In the genomic region with DNA sequence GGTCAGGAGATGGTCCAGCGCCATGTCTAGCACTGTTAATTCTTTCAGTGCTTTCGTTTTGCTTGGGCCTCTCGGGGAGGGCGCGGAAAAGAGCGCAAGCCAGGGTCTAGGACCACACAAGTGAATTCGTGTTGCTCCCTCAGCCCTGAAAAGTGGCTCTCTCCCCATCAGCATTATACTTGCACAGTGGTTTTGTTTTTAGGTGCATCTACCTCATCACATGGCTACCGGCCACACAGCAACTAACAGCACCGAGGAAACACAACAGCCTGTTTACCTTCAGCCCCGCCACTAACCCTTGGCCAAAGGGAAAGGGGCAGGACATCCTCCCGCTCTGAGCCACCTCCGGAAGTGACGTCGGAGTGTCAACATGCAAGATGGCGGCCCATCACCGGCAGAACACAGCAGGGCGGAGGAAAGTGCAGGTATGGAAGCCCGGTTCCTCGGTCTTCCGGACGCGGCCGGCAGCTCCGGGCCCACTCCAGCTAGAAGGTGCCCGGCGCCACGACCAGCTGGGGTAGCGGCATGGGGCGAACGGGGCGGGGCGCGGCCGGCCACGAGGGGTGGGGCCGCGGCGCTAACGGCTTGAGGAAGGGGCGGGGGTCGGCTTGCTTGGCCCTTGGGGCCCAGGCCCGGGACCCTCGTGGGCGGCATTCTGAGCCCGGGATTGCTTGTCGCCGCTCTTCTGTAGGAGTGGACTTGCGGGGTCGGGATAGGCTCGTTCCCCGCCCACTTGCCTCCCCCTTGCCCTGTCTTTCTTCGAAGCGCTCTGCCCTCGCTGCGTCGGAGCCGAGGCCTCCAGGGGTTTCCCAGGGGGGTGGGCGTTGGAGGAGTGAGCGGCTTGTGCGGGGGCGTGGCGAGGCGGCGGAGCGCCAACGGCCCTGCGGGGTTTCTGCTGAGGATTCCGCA, we compare ENCODE assay signal across 8 cellular contexts. TPM values are rescaled to one million over a fixed set of nuclear protein-coding genes. Genes with fewer than 3 reads are reported as not detected.
DNase-seq lines count a peak whose midpoint lies in the region; ATAC-seq, FAIRE-seq and TF ChIP-seq lines count a peak whose summit lies in the region.

Gene SCN11A, minus strand, starts transcription at position 296 of the 909 bp plus-strand sequence. CDS start 101,582 bp downstream, outside the sequence.
Gene WDR48, plus strand, starts transcription at position 368 of the 909 bp plus-strand sequence. Its CDS starts 10 bp downstream, at position 378.

- H3K4me1 ChIP-seq in astrocyte (ENCODE audit: insufficient read depth, low read length) = peaks cover 19% of the 10 kb centered on the region
- peaks cover 43% of the 10 kb centered on the region for H3K4me1 ChIP-seq in vagina

- H3K9ac ChIP-seq in astrocyte (ENCODE audit: low read length) = peak within 1 kb of the TSS; percentile 94

- H3K4me1 Mint-ChIP-seq in T-helper 2 cell treated with Interferon-gamma antibody and Interleukin-4, amounts not matched to agents 5 μg/mL and 100 μg/mL, for 36 hours (ENCODE audit: low read depth) = peaks cover 14% of the 10 kb centered on the region
- peaks cover 14% of the 10 kb centered on the region for H3K4me1 Mint-ChIP-seq in astrocyte (ENCODE audit: low read depth, unreplicated experiment)

- FAIRE-seq in astrocyte (lab: Jason Lieb, UNC) = peak; percentile 39

- H3K79me2 ChIP-seq in astrocyte (ENCODE audit: insufficient read depth, low read length) = peaks cover 43% of the 10 kb centered on the region

- TF ChIP-seq CTCF in astrocyte (IDR thresholded peaks at IDR 0.05; ENCODE audit: insufficient read depth, low read depth, low read length) (no peak), vagina (IDR thresholded peaks at IDR 0.05) (no peak)

- TF ChIP-seq POLR2A in GM18505 (IDR thresholded peaks at IDR 0.05; ENCODE audit: borderline replicate concordance, extremely low read depth, insufficient read depth, insufficient read length) (peak; percentile 95), vagina (IDR thresholded peaks at IDR 0.05) (peak in 1 of 2 donors; percentile 77)

- peak within 1 kb of the TSS; percentile 97 for H3K4me2 ChIP-seq in astrocyte (ENCODE audit: low read length)

- H2AFZ ChIP-seq in astrocyte (ENCODE audit: low read depth, low read length) = peak within 1 kb of the TSS; percentile 100

- H3K27ac ChIP-seq in astrocyte (ENCODE audit: low read depth, low read length) (peak within 1 kb of the TSS; percentile 81), vagina (peak within 1 kb of the TSS; percentile 94)

- peaks cover 6% of the 10 kb centered on the region for H3K27me3 Mint-ChIP-seq in T-helper 2 cell treated with Interferon-gamma antibody and Interleukin-4, amounts not matched to agents 5 μg/mL and 100 μg/mL, for 36 hours (ENCODE audit: low read depth)
- no peaks in the 10 kb centered on the region for H3K27me3 Mint-ChIP-seq in astrocyte (ENCODE audit: low read depth, unreplicated experiment)

- ATAC-seq in GM18505 (IDR thresholded peaks at IDR 0.05; ENCODE audit: unreplicated experiment) (peak; percentile 97), HG02970 (IDR thresholded peaks at IDR 0.05; ENCODE audit: low FRiP score, unreplicated experiment) (peak; percentile 97)

- peaks cover 2% of the 10 kb centered on the region for H3K36me3 Mint-ChIP-seq in T-helper 2 cell treated with Interferon-gamma antibody and Interleukin-4, amounts not matched to agents 5 μg/mL and 100 μg/mL, for 36 hours (ENCODE audit: low read depth)
- H3K36me3 Mint-ChIP-seq in astrocyte (ENCODE audit: low read depth, unreplicated experiment) = no peaks in the 10 kb centered on the region

- H3K9me3 ChIP-seq in astrocyte (ENCODE audit: insufficient read depth, low read depth, low read length) = no peaks in the 10 kb centered on the region
- H3K9me3 ChIP-seq in vagina = no peaks in the 10 kb centered on the region

- DNase-seq in NCI-H187 treated with DMSO at 0.1 percent for 48 hours (lab: John Stamatoyannopoulos, UW) (peak; percentile 52), astrocyte (ENCODE audit: low read depth) (peak; percentile 84), hepatic stellate cell (ENCODE audit: low spot score) (peak; percentile 85), putamen (ENCODE audit: low spot score) (peak; percentile 93), vagina (ENCODE audit: extremely low spot score in 2 of 2) (peak in 1 of 2 donors; percentile 93)
- DNase-seq in T-helper 2 cell treated with Interferon-gamma antibody and Interleukin-4, amounts not matched to agents 5 μg/mL and 100 μg/mL, for 36 hours (ENCODE audit: low spot score) = peak; percentile 90

- H3K27ac Mint-ChIP-seq in T-helper 2 cell treated with Interferon-gamma antibody and Interleukin-4, amounts not matched to agents 5 μg/mL and 100 μg/mL, for 36 hours = peak within 1 kb of the TSS; percentile 92
- peak within 1 kb of the TSS; percentile 87 for H3K27ac Mint-ChIP-seq in astrocyte (ENCODE audit: unreplicated experiment)

- intact Hi-C loops in vagina (cut with DNase I) = no loop called here

- H3K27me3 ChIP-seq in astrocyte (ENCODE audit: insufficient read depth, low read length) (no peaks in the 10 kb centered on the region), vagina (no peaks in the 10 kb centered on the region)

- H3K4me3 Mint-ChIP-seq in T-helper 2 cell treated with Interferon-gamma antibody and Interleukin-4, amounts not matched to agents 5 μg/mL and 100 μg/mL, for 36 hours = peak within 1 kb of the TSS; percentile 90
- peak within 1 kb of the TSS; percentile 91 for H3K4me3 Mint-ChIP-seq in astrocyte (ENCODE audit: unreplicated experiment)

- no peaks in the 10 kb centered on the region for H3K9me3 Mint-ChIP-seq in T-helper 2 cell treated with Interferon-gamma antibody and Interleukin-4, amounts not matched to agents 5 μg/mL and 100 μg/mL, for 36 hours
- no peaks in the 10 kb centered on the region for H3K9me3 Mint-ChIP-seq in astrocyte (ENCODE audit: unreplicated experiment)

- H3K36me3 ChIP-seq in astrocyte (ENCODE audit: insufficient read depth, low read length) (no peaks in the 10 kb centered on the region), vagina (no peaks in the 10 kb centered on the region)

- peaks cover 15% of the 10 kb centered on the region for H4K20me1 ChIP-seq in astrocyte (ENCODE audit: insufficient read depth, low read length)

- H3K4me3 ChIP-seq in astrocyte (ENCODE audit: insufficient read depth, low read depth, low read length) (peak within 1 kb of the TSS; percentile 86), vagina (peak within 1 kb of the TSS; percentile 68 to 95)

RNA-seq across cellular contexts. Expression of gene SCN11A, which starts in this region (rescaled TPM):
- total RNA-seq in astrocyte = 0.07 and 0.20 TPM in 2 replicates
- not detected for total RNA-seq in vagina

RNA-seq across cellular contexts. Expression of gene WDR48, which starts in this region (rescaled TPM):
- total RNA-seq in astrocyte (38.5 and 40.8 TPM in 2 replicates), vagina (43.7 TPM)
